25 cellular contexts compared by ENCODE assay signal in the genomic region with DNA sequence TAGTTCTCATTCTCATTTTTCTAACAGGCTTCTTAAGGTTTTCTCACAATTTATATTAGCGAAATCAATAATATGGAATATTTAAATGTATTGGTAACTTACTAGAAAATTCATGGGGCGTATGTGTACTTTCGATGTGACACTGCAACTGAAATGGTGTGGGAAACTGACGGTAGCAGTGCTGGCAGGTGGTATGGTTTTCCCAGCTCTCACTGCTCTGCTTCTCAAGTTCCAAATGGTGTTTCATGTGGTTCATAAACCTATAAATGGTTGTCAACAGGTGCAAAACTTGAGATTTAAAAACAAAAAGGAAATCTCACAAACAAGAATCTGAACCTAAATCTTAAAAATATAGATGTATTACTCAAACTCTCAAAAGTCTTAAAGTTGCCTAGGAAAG.
"Had no signal": no experiment of that assay in that cellular context is flagged by ENCODE, and none has a peak within 500 bp of the region (broad histone marks: within the 10 kb centered on the region; RNA-seq: fewer than 3 reads in every experiment).

No MANE protein-coding gene starts in this region.

- H3K9me3 ChIP-seq: MG63 had no signal

- H3K4me2 ChIP-seq: PC-9 had no signal

- H3K4me3 ChIP-seq: MG63, PC-9 had no signal

- H3K27ac ChIP-seq: PC-9 had no signal

- DNase-seq: activated B cell treated with CpG ODN at 0.5 μM for 24 hours; activated CD4-positive, alpha-beta memory T cell treated with anti-CD3 and anti-CD28 coated beads for 36 hours; activated CD4-positive, alpha-beta T cell treated with anti-CD3 and anti-CD28 coated beads for 1 hour; activated CD4-positive, alpha-beta T cell treated with anti-CD3 and anti-CD28 coated beads, Interleukin-2, amount 10 ng/mL, durations not matched to agents 24 days and 14 days; activated gamma-delta T cell; activated naive CD4-positive, alpha-beta T cell treated with anti-CD3 and anti-CD28 coated beads for 36 hours; activated T-cell treated with anti-CD3 and anti-CD28 coated beads for 4 hours; activated T-cell treated with anti-CD3 and anti-CD28 coated beads, Interleukin-2, amount 50 U/mL, for 48 hours; amygdala; KBM-7; MG63; NCI-H1105 treated with DMSO at 0.1 percent for 48 hours; NCI-H1436 treated with DMSO at 0.1 percent for 48 hours; NCI-H187; NCI-H2081; NCI-H2171 treated with DMSO at 0.1 percent for 48 hours; NCI-H226; NCI-H510A; NCI-H69; PC-9; SHP77 treated with DMSO at 0.1 percent for 48 hours; T-cell; T-helper 2 cell; T1000 had no signal

- H3K27me3 ChIP-seq: MG63 had no signal

- ATAC-seq: activated T-helper 17 cell treated with anti-CD3 and anti-CD28 coated beads, Interleukin-2, amount 50 U/mL, for 72 hours; T-cell had no signal

- H2AFZ ChIP-seq: PC-9 had no signal
